ENCODE assay signal across 15 cellular contexts in the genomic region with DNA sequence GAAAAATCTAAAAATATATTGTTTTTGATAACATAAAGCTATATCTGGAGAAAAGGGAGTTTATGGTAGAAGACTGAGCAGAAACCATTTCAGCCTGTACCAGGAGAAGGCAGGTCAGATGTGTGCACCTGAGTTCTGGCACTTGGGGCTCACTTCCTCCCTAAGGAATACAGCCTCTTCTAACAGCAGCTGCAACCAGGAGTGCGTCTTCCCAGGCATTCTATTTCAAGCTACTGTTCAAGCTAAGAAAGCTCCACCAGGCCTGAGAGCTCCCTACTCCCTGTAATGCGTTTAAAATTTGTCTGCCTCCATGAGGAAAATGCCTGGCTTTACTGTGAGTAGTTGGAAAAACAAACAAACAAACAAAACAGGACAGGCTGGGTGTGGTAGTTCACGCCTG.
DNase-seq lines count a peak whose midpoint lies in the region; ATAC-seq and TF ChIP-seq lines count a peak whose summit lies in the region.
"Had no signal": no experiment of that assay in that cellular context is flagged by ENCODE, and none has a peak within 500 bp of the region (broad histone marks: within the 10 kb centered on the region; RNA-seq: fewer than 3 reads in every experiment).

No MANE protein-coding gene starts in this region.

- H3K4me3 Mint-ChIP-seq in activated naive CD4-positive, alpha-beta T cell treated with anti-CD3 and anti-CD28 coated beads, Interleukin-2, amount 10 ng/mL, durations not matched to agents 7 days and 5 days, result peak overlapping the region; percentile 69
- no peak overlapping the region for H3K4me3 Mint-ChIP-seq in activated CD8-positive, alpha-beta T cell treated with anti-CD3 and anti-CD28 coated beads for 36 hours
- H3K4me3 Mint-ChIP-seq: memory B cell had no signal

- H3K4me3 ChIP-seq in esophagus squamous epithelium, result no peak overlapping the region
- no peak overlapping the region for H3K4me3 ChIP-seq in suprapubic skin
- H3K4me3 ChIP-seq: prostate gland had no signal

- intact Hi-C loops in activated CD8-positive, alpha-beta T cell treated with anti-CD3 and anti-CD28 coated beads for 36 hours (cut with micrococcal nuclease), result no loop called here
- intact Hi-C loops in esophagus squamous epithelium (cut with DNase I), result no loop called here

- peaks cover 6 to 68% (median 24%) of the 10 kb centered on the region in 3 donors for H3K36me3 ChIP-seq in esophagus squamous epithelium
- H3K36me3 ChIP-seq in suprapubic skin, result peaks cover 19% of the 10 kb centered on the region
- H3K36me3 ChIP-seq: prostate gland had no signal

- no peak for TF ChIP-seq POLR2A in esophagus squamous epithelium (IDR thresholded peaks at IDR 0.05)
- TF ChIP-seq POLR2A in suprapubic skin (IDR thresholded peaks at IDR 0.05), result no peak

- peaks cover 87% of the 10 kb centered on the region for H3K4me1 Mint-ChIP-seq in activated naive CD4-positive, alpha-beta T cell treated with anti-CD3 and anti-CD28 coated beads, Interleukin-2, amount 10 ng/mL, durations not matched to agents 7 days and 5 days
- peaks cover 80% of the 10 kb centered on the region for H3K4me1 Mint-ChIP-seq in activated CD8-positive, alpha-beta T cell treated with anti-CD3 and anti-CD28 coated beads for 36 hours (ENCODE audit: low read depth)

- H3K27me3 Mint-ChIP-seq in activated naive CD4-positive, alpha-beta T cell treated with anti-CD3 and anti-CD28 coated beads, Interleukin-2, amount 10 ng/mL, durations not matched to agents 7 days and 5 days, result no peaks in the 10 kb centered on the region
- H3K27me3 Mint-ChIP-seq in activated CD8-positive, alpha-beta T cell treated with anti-CD3 and anti-CD28 coated beads for 36 hours, result no peaks in the 10 kb centered on the region
- H3K27me3 Mint-ChIP-seq: memory B cell had no signal

- ATAC-seq in activated CD8-positive, alpha-beta T cell treated with anti-CD3 and anti-CD28 coated beads for 36 hours, result no peak
- ATAC-seq in GM21723 (IDR thresholded peaks at IDR 0.05; ENCODE audit: unreplicated experiment) (no peak), GM19452 (IDR thresholded peaks at IDR 0.05; ENCODE audit: unreplicated experiment) (no peak)
- ATAC-seq: SK-N-SH treated with all-trans-retinoic acid at 6 μM for 48 hours had no signal

- TF ChIP-seq CTCF in activated CD8-positive, alpha-beta T cell treated with anti-CD3 and anti-CD28 coated beads for 36 hours (IDR thresholded peaks at IDR 0.05), result no peak
- TF ChIP-seq CTCF in esophagus squamous epithelium (IDR thresholded peaks at IDR 0.05), result no peak
- TF ChIP-seq CTCF in suprapubic skin (IDR thresholded peaks at IDR 0.05), result no peak

- WGBS in esophagus squamous epithelium, 2 donors, result 63 to 73% methylated on average over 2 to 3 of the region's 3 CpGs
- WGBS in suprapubic skin, result 76% methylated on average over 3 of the region's 3 CpGs

- POLR2A ChIA-PET in activated CD8-positive, alpha-beta T cell treated with anti-CD3 and anti-CD28 coated beads for 36 hours (lab: Charles Lee), result interaction anchor here (1.2 to 1.9 kb wide), 3 partner anchors 49 to 168 kb away, joined by 3 to 6 read pairs (median 3); no protein-coding TSS in a partner anchor

- no peaks in the 10 kb centered on the region for H3K27me3 ChIP-seq in esophagus squamous epithelium
- no peaks in the 10 kb centered on the region for H3K27me3 ChIP-seq in suprapubic skin

- TF ChIP-seq EP300 in suprapubic skin (IDR thresholded peaks at IDR 0.05), result no peak

- no peaks in the 10 kb centered on the region for H3K9me3 ChIP-seq in esophagus squamous epithelium
- no peaks in the 10 kb centered on the region for H3K9me3 ChIP-seq in suprapubic skin
- H3K9me3 ChIP-seq: prostate gland had no signal

- no peak for DNase-seq in activated naive CD4-positive, alpha-beta T cell treated with anti-CD3 and anti-CD28 coated beads, Interleukin-2, amount 10 ng/mL, durations not matched to agents 7 days and 5 days
- DNase-seq in activated naive CD4-positive, alpha-beta T cell treated with anti-CD3 and anti-CD28 coated beads, Interleukin-2, amount 50 U/mL, for 16 hours, result no peak
- DNase-seq in activated CD8-positive, alpha-beta T cell treated with anti-CD3 and anti-CD28 coated beads for 36 hours, result no peak
- DNase-seq in esophagus squamous epithelium (lab: John Stamatoyannopoulos, UW), result no peak
- DNase-seq in suprapubic skin (ENCODE audit: low spot score in 2 of 2), result no peak
- no peak for DNase-seq in NCI-H2029 (lab: John Stamatoyannopoulos, UW)
- DNase-seq: activated gamma-delta T cell, DND-41, Kasumi-1, NCI-H2029 treated with DMSO at 0.1 percent for 48 hours had no signal

- peak overlapping the region in 3 of 4 donors; percentile 56 to 78 (median 61) for H3K27ac ChIP-seq in esophagus squamous epithelium
- peak overlapping the region; percentile 31 for H3K27ac ChIP-seq in suprapubic skin
- H3K27ac ChIP-seq: prostate gland had no signal

- CTCF ChIA-PET in activated naive CD4-positive, alpha-beta T cell treated with anti-CD3 and anti-CD28 coated beads, Interleukin-2, amount 10 ng/mL, durations not matched to agents 7 days and 5 days (lab: Charles Lee), result interaction anchor here (1.7 to 1.8 kb wide), 3 partner anchors 12 to 195 kb away, joined by 6 to 8 read pairs (median 6); no protein-coding TSS in a partner anchor
- CTCF ChIA-PET in activated CD8-positive, alpha-beta T cell treated with anti-CD3 and anti-CD28 coated beads for 36 hours (lab: Charles Lee), result interaction anchor here (0.7 to 1.5 kb wide), 6 partner anchors 11 to 244 kb away, joined by 3 to 5 read pairs (median 4); partner anchors contain the start of gene SPG7

- H3K36me3 Mint-ChIP-seq in activated naive CD4-positive, alpha-beta T cell treated with anti-CD3 and anti-CD28 coated beads, Interleukin-2, amount 10 ng/mL, durations not matched to agents 7 days and 5 days, result peaks cover 49% of the 10 kb centered on the region
- H3K36me3 Mint-ChIP-seq in activated CD8-positive, alpha-beta T cell treated with anti-CD3 and anti-CD28 coated beads for 36 hours (ENCODE audit: low read depth), result peaks cover 62% of the 10 kb centered on the region

- H3K27ac Mint-ChIP-seq in activated naive CD4-positive, alpha-beta T cell treated with anti-CD3 and anti-CD28 coated beads, Interleukin-2, amount 10 ng/mL, durations not matched to agents 7 days and 5 days, result peak overlapping the region; percentile 99
- peak overlapping the region; percentile 96 for H3K27ac Mint-ChIP-seq in activated CD8-positive, alpha-beta T cell treated with anti-CD3 and anti-CD28 coated beads for 36 hours

- no peaks in the 10 kb centered on the region for H3K9me3 Mint-ChIP-seq in activated naive CD4-positive, alpha-beta T cell treated with anti-CD3 and anti-CD28 coated beads, Interleukin-2, amount 10 ng/mL, durations not matched to agents 7 days and 5 days
- H3K9me3 Mint-ChIP-seq in activated CD8-positive, alpha-beta T cell treated with anti-CD3 and anti-CD28 coated beads for 36 hours, result no peaks in the 10 kb centered on the region
- H3K9me3 Mint-ChIP-seq: memory B cell had no signal

- H3K4me1 ChIP-seq in esophagus squamous epithelium (peaks cover 46 to 86% (median 53%) of the 10 kb centered on the region in 3 donors), suprapubic skin (peaks cover 78% of the 10 kb centered on the region)
